Comparison of ENCODE assay signal across 1 cellular context in the genomic region with DNA sequence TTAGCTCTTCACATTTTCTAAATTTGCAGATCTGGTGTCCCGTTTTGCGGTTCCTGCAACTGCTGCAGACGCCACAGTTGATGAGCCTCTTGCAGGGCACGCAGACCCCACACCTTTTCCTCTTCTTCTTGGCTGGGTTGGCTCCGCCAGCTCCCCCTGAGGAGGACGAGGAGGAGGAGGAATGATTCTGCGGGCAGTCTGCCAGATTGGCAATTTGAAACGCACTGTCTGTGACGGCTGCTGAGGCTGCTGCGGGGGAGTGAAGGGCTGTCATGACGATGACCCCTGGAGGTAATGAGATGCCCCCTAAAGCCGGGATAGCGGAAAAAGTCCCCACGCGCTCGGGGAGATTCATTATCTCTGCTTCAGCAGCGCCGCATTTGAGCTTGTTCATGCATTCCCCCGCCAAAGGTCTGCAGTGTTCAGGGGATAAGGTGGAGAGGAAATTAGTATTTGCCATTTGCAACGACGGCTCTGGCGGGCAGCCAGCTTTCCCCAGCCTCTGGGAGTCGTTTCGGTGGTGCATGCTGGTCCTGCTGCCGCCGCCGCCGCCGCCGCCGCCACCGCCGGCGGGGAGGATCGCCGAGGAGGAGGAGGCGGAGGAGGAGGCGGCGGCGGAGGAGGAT.
TF ChIP-seq lines count a peak whose summit lies in the region.

No MANE protein-coding gene starts in this region.

TF ChIP-seq in HepG2, 621 proteins besides CTCF, POLR2A, EP300 and RAD21 (continued from another document):
- peak; percentile 27; the same call in 1 of the 2 replicates for TF ChIP-seq KDM2A (CRISPR knock-in tag; IDR thresholded peaks at IDR 0.05; ENCODE audit: borderline replicate concordance, low read depth)
TF ChIP-seq in HepG2: peak in this region for 3.
